Comparison of ENCODE assay signal across 9 cellular contexts in the genomic region with DNA sequence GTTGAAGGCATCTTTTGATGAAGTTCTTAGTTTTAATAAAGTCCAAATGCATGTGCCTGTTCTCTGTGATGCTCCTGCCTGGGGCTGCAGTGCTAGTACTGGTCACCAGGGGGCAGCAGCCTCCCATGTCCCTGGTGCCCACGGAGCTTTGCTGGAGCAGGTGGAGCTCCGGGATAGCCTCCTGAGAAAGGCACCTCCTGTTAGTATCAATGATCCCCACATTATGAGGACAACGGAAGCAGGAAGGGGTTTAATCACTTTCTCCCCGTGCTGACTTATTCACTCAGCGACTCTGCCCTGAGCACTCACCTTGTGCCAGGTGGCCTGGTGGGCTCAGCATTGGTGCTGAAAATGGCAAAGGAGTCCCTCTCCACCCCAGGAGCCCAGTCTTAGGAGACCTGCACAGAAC.
DNase-seq lines count a peak whose midpoint lies in the region; ATAC-seq and TF ChIP-seq lines count a peak whose summit lies in the region.
"Had no signal": no experiment of that assay in that cellular context is flagged by ENCODE, and none has a peak within 500 bp of the region (broad histone marks: within the 10 kb centered on the region; RNA-seq: fewer than 3 reads in every experiment).

No MANE protein-coding gene starts in this region.

- H3K4me3 ChIP-seq in Loucy (ENCODE audit: low read length, poor library complexity, severe bottlenecking) = no peak overlapping the region
- H3K4me3 ChIP-seq: BLaER1 had no signal

- no peak overlapping the region for H3K9ac ChIP-seq in Loucy (ENCODE audit: low read depth, low read length, poor library complexity, severe bottlenecking)
- H3K9ac ChIP-seq: BLaER1 had no signal

- no peak overlapping the region for H3K4me2 ChIP-seq in Loucy (ENCODE audit: low read depth, low read length, poor library complexity, severe bottlenecking)
- H3K4me2 ChIP-seq: BLaER1 had no signal

- H4K20me1 ChIP-seq in Loucy (ENCODE audit: insufficient read depth, low read length, poor library complexity, severe bottlenecking) = no peaks in the 10 kb centered on the region
- H4K20me1 ChIP-seq: BLaER1 had no signal

- peaks cover 18% of the 10 kb centered on the region for H3K4me1 ChIP-seq in Loucy (ENCODE audit: insufficient read depth, low read length, poor library complexity, severe bottlenecking)

- ATAC-seq in GM18873 (IDR thresholded peaks at IDR 0.05; ENCODE audit: low FRiP score, unreplicated experiment) = no peak

- no peaks in the 10 kb centered on the region for H3K36me3 ChIP-seq in Loucy (ENCODE audit: insufficient read depth, low read length)

- DNase-seq in DMS153 treated with DMSO at 0.1 percent for 48 hours (lab: John Stamatoyannopoulos, UW; ENCODE audit: unreplicated experiment) (peak; percentile 16), DMS153 (lab: John Stamatoyannopoulos, UW) (no peak), T-helper 9 cell (peak; percentile 61), astrocyte of the hippocampus (ENCODE audit: low read depth, low spot score) (peak; percentile 78), iPS DF 19.7 (ENCODE audit: low read depth, low spot score) (peak; percentile 28)
- peak; percentile 53 to 74 (median 65) for DNase-seq in stimulated activated CD4-positive, alpha-beta T cell treated with anti-CD3 and anti-CD28 coated beads, Interleukin-12 subunit alpha, Interleukin-12 subunit beta, amount 100 ng/mL, for 48 hours (ENCODE audit: low read depth in 2 of 3, low spot score in 1 of 3)

- H3K9me2 ChIP-seq in Loucy (replicated peaks; ENCODE audit: low read depth, low read length) = no peaks in the 10 kb centered on the region

- no peaks in the 10 kb centered on the region for H3K9me3 ChIP-seq in Loucy (ENCODE audit: insufficient read depth, low read depth, low read length)

- no peak overlapping the region for H2AFZ ChIP-seq in Loucy (ENCODE audit: low read length)

- H3K79me2 ChIP-seq in Loucy (ENCODE audit: insufficient read depth, low read length) = no peaks in the 10 kb centered on the region

- H3F3A ChIP-seq in Loucy (ENCODE audit: low read depth) = peaks cover 4% of the 10 kb centered on the region; the same call in 1 of the 2 replicates

- TF ChIP-seq CTCF in Loucy (conservative IDR thresholded peaks at IDR 0.05; ENCODE audit: low read length) = peak; percentile 100

- no peaks in the 10 kb centered on the region for H3K27me3 ChIP-seq in Loucy (ENCODE audit: insufficient read depth, low read length, poor library complexity, severe bottlenecking)
- H3K27me3 ChIP-seq: BLaER1 had no signal
